Comparison of ENCODE assay signal across 30 cellular contexts in genomic region chr1:224507771-224508523, GRCh38.
A peak's percentile ranks its signal among the peaks of the same experiment; 100 is the strongest.
DNase-seq lines count a peak whose midpoint lies in the region; ATAC-seq and TF ChIP-seq lines count a peak whose summit lies in the region.
"Had no signal": no experiment of that assay in that cellular context is flagged by ENCODE, and none has a peak within 500 bp of the region (broad histone marks: within the 10 kb centered on the region; RNA-seq: fewer than 3 reads in every experiment).

No MANE protein-coding gene starts in this region.

- H3K4me1 Mint-ChIP-seq in HFFc6 (ENCODE audit: low read depth): peaks cover 74% of the 10 kb centered on the region

- ATAC-seq in GM19351 (IDR thresholded peaks at IDR 0.05; ENCODE audit: unreplicated experiment) (no peak), GM18498 (IDR thresholded peaks at IDR 0.05; ENCODE audit: unreplicated experiment) (no peak)
- ATAC-seq: stimulated activated naive B cell treated with anti-CD40 and anti-IgM and Interleukin-4, amounts not matched to agents 10 μg/mL and 1 μg/mL and 100 μg/mL, for 72 hours had no signal

- H3K9ac ChIP-seq in mucosa of rectum (ENCODE audit: low read depth in 1 of 2, low read length in 2 of 2): peak overlapping the region in 1 of 2 donors; percentile 27

- H3K4me1 ChIP-seq in mucosa of rectum (ENCODE audit: control insufficient read depth in 2 of 2, insufficient read depth in 2 of 2, low read length in 2 of 2): peaks cover 42 to 66% of the 10 kb centered on the region in 2 donors

- no peaks in the 10 kb centered on the region for H3K9me3 ChIP-seq in mucosa of rectum (ENCODE audit: control insufficient read depth in 2 of 2, low read length in 2 of 2)
- H3K9me3 ChIP-seq: esophagus squamous epithelium, spleen, thoracic aorta had no signal

- H3K9me3 Mint-ChIP-seq in HFFc6: no peaks in the 10 kb centered on the region
- H3K9me3 Mint-ChIP-seq: activated naive CD4-positive, alpha-beta T cell treated with anti-CD3 and anti-CD28 coated beads, Interleukin-2, amount 50 U/mL, for 24 hours; endodermal cell; stimulated activated naive B cell treated with anti-CD40 and anti-IgM and Interleukin-4, amounts not matched to agents 10 μg/mL and 1 μg/mL and 100 μg/mL, for 72 hours had no signal

- 0 out of 2 replicates have a peak, but pooled peaks have one; percentile 9 for TF ChIP-seq CTCF in HFFc6 (IDR thresholded peaks at IDR 0.05)

- H3K27ac Mint-ChIP-seq in HFFc6: no peak overlapping the region
- H3K27ac Mint-ChIP-seq: activated naive CD4-positive, alpha-beta T cell treated with anti-CD3 and anti-CD28 coated beads, Interleukin-2, amount 50 U/mL, for 24 hours; B cell; endodermal cell; stimulated activated naive B cell treated with anti-CD40 and anti-IgM and Interleukin-4, amounts not matched to agents 10 μg/mL and 1 μg/mL and 100 μg/mL, for 72 hours had no signal

- H3K27me3 ChIP-seq in mucosa of rectum (ENCODE audit: control insufficient read depth in 2 of 2, insufficient read depth in 2 of 2, low read length in 2 of 2): no peaks in the 10 kb centered on the region
- H3K27me3 ChIP-seq: cardiac muscle cell, esophagus squamous epithelium, spleen had no signal

- peak overlapping the region; percentile 32 to 66 for H3K27ac ChIP-seq in mucosa of rectum (ENCODE audit: low read depth in 2 of 2, low read length in 2 of 2)
- H3K27ac ChIP-seq: cardiac muscle cell, spleen, thoracic aorta, VCaP had no signal

- no peak overlapping the region for H3K4me3 Mint-ChIP-seq in HFFc6
- H3K4me3 Mint-ChIP-seq: activated naive CD4-positive, alpha-beta T cell treated with anti-CD3 and anti-CD28 coated beads, Interleukin-2, amount 50 U/mL, for 24 hours; B cell; endodermal cell; stimulated activated naive B cell treated with anti-CD40 and anti-IgM and Interleukin-4, amounts not matched to agents 10 μg/mL and 1 μg/mL and 100 μg/mL, for 72 hours had no signal

- no peaks in the 10 kb centered on the region for H3K36me3 ChIP-seq in mucosa of rectum (ENCODE audit: control insufficient read depth in 2 of 2, insufficient read depth in 2 of 2, low read length in 2 of 2)
- H3K36me3 ChIP-seq: cardiac muscle cell, esophagus squamous epithelium, spleen, thoracic aorta had no signal

- H3K4me3 ChIP-seq in mucosa of rectum (ENCODE audit: low read length in 2 of 2): peak overlapping the region in 1 of 2 donors; percentile 18
- H3K4me3 ChIP-seq: cardiac muscle cell, esophagus squamous epithelium, spleen, thoracic aorta had no signal

- no peaks in the 10 kb centered on the region; the same call in none of the 2 replicates for H3K27me3 Mint-ChIP-seq in HFFc6 (ENCODE audit: insufficient read depth)
- H3K27me3 Mint-ChIP-seq: activated naive CD4-positive, alpha-beta T cell treated with anti-CD3 and anti-CD28 coated beads, Interleukin-2, amount 50 U/mL, for 24 hours; B cell; stimulated activated naive B cell treated with anti-CD40 and anti-IgM and Interleukin-4, amounts not matched to agents 10 μg/mL and 1 μg/mL and 100 μg/mL, for 72 hours had no signal

- H3K36me3 Mint-ChIP-seq in HFFc6 (ENCODE audit: low read depth): no peaks in the 10 kb centered on the region
- H3K36me3 Mint-ChIP-seq: activated naive CD4-positive, alpha-beta T cell treated with anti-CD3 and anti-CD28 coated beads, Interleukin-2, amount 50 U/mL, for 24 hours; stimulated activated naive B cell treated with anti-CD40 and anti-IgM and Interleukin-4, amounts not matched to agents 10 μg/mL and 1 μg/mL and 100 μg/mL, for 72 hours had no signal

- DNase-seq in AG20443 (ENCODE audit: low spot score) (peak; percentile 69), HFFc6 (peak; percentile 24), fibroblast of peridontal ligament (ENCODE audit: extremely low read depth) (peak; percentile 93), NCI-H1092 (lab: John Stamatoyannopoulos, UW) (no peak), NCI-H2227 treated with DMSO at 0.1 percent for 48 hours (lab: John Stamatoyannopoulos, UW) (no peak)
- DNase-seq: activated CD4-positive, alpha-beta T cell treated with anti-CD3 and anti-CD28 coated beads for 48 hours; anterior cingulate cortex; cortex of kidney; DMS53; endodermal cell; esophagus squamous epithelium; GF-D8; head of caudate nucleus; KG1; kidney glomerular epithelial cell; MM.1S; NCI-H1436 treated with DMSO at 0.1 percent for 48 hours; NCI-H2171; nucleus accumbens; spleen; stimulated activated CD4-positive, alpha-beta T cell treated with anti-CD3 and anti-CD28 coated beads, Interleukin-4, amount 100 ng/mL, for 1 hour; stimulated activated naive B cell treated with anti-CD40 and anti-IgM and Interleukin-4, amounts not matched to agents 10 μg/mL and 1 μg/mL and 100 μg/mL, for 72 hours had no signal

Comparison
In these comparisons a context has a peak if more than half of its experiments do, and no peak if none do; other contexts are left out.
1. DNase-seq: peak in AG20443 (single experiment), HFFc6 (single experiment) and fibroblast of peridontal ligament (single experiment); none in NCI-H1092 (single experiment) and NCI-H2227 treated with DMSO at 0.1 percent for 48 hours (single experiment).